8 cellular contexts compared by ENCODE assay signal in genomic region chr4:89837385-89837995, GRCh38. TPM values are rescaled to one million over a fixed set of nuclear protein-coding genes. Genes with fewer than 3 reads are reported as not detected.
DNase-seq lines count a peak whose midpoint lies in the region; ATAC-seq, FAIRE-seq and TF ChIP-seq lines count a peak whose summit lies in the region.

No MANE protein-coding gene starts in this region.

- no peaks in the 10 kb centered on the region for H3K9me3 ChIP-seq in HEK293 (ENCODE audit: control insufficient read depth, insufficient read depth, low read depth, low read length)
- H3K9me3 ChIP-seq in SK-N-MC (ENCODE audit: low read depth, low read length) = no peaks in the 10 kb centered on the region
- no peaks in the 10 kb centered on the region for H3K9me3 ChIP-seq in kidney (ENCODE audit: control insufficient read depth in 1 of 2, low read length in 2 of 2)
- H3K9me3 ChIP-seq in spleen = no peaks in the 10 kb centered on the region

- H3K4me3 ChIP-seq in HEK293 (ENCODE audit: low read depth, low read length) (peak overlapping the region; percentile 62), SK-N-MC (peak overlapping the region; percentile 91), kidney (ENCODE audit: low read length in 2 of 2) (peak overlapping the region; percentile 43 to 63), spleen (peak overlapping the region; percentile 40 to 73 (median 54))

- FAIRE-seq in kidney (lab: Jason Lieb, UNC) = no peak

- DNase-seq in DMS 273 (lab: John Stamatoyannopoulos, UW; ENCODE audit: unreplicated experiment) = peak; percentile 83
- no peak for DNase-seq in SK-N-MC (ENCODE audit: low read depth, low spot score)
- peak; percentile 74 for DNase-seq in kidney
- peak; percentile 76 for DNase-seq in spleen
- no peak for DNase-seq in A172 (ENCODE audit: low spot score)

- peaks cover 0 to 18% of the 10 kb centered on the region in 2 experiments; a peak in 1 of 3 replicates for H3K36me3 ChIP-seq in HEK293 (ENCODE audit: control insufficient read depth in 2 of 2, insufficient read depth in 1 of 2, low read length in 2 of 2)
- H3K36me3 ChIP-seq in SK-N-MC (ENCODE audit: insufficient read depth, low read length) = peaks cover 7% of the 10 kb centered on the region; the same call in 1 of the 2 replicates
- H3K36me3 ChIP-seq in kidney (ENCODE audit: control insufficient read depth in 1 of 2, insufficient read depth in 2 of 2, low read length in 2 of 2) = no peaks in the 10 kb centered on the region
- no peaks in the 10 kb centered on the region for H3K36me3 ChIP-seq in spleen

- H3K4me1 ChIP-seq in HEK293 (ENCODE audit: control insufficient read depth, insufficient read depth, low read length) (no peaks in the 10 kb centered on the region; the same call in 1 of the 2 replicates), kidney (ENCODE audit: control insufficient read depth in 1 of 2, insufficient read depth in 1 of 2, low read depth in 1 of 2, low read length in 2 of 2) (no peaks in the 10 kb centered on the region), spleen (peaks cover 11 to 32% (median 18%) of the 10 kb centered on the region in 6 donors)

- TF ChIP-seq CTCF in HEK293 (tag by site-specific recombination; IDR thresholded peaks at IDR 0.05) (peak; percentile 55), kidney (IDR thresholded peaks at IDR 0.05; ENCODE audit: borderline replicate concordance, extremely low read depth, insufficient read depth) (no peak), spleen (IDR thresholded peaks at IDR 0.05 in 8 of 11, conservative IDR thresholded peaks at IDR 0.05 in 3 of 11) (no peak)

- CTCF ChIA-PET in HEK293 (lab: Yijun Ruan, JAX) = no interaction called here

- TF ChIP-seq POLR2A in spleen (IDR thresholded peaks at IDR 0.05) = no peak

- H3K27me3 ChIP-seq in spleen (replicated peaks in 1 of 7) = peaks cover 0 to 57% (median 32%) of the 10 kb centered on the region in 7 donors

- WGBS in spleen, 5 donors = 1 to 2% (median 1%) methylated on average over 29 to 30 of the region's 30 CpGs

- no peak for ATAC-seq in GM21717 (IDR thresholded peaks at IDR 0.05; ENCODE audit: unreplicated experiment)

- H3K9ac ChIP-seq in SK-N-MC (ENCODE audit: insufficient read length) = no peak overlapping the region
- no peak overlapping the region for H3K9ac ChIP-seq in kidney (ENCODE audit: low read length in 2 of 2)

- intact Hi-C loops in kidney (cut with DNase I) = no loop called here
- intact Hi-C loops in spleen (cut with DNase I; ENCODE audit: low total_unique reads) = no loop called here

- peak overlapping the region; percentile 78 for H3K27ac ChIP-seq in HEK293 (ENCODE audit: extremely low read depth, low read depth, low read length)
- H3K27ac ChIP-seq in SK-N-MC = no peak overlapping the region
- peak overlapping the region; percentile 24 for H3K27ac ChIP-seq in cingulate gyrus (ENCODE audit: low read depth, low read length)
- H3K27ac ChIP-seq in kidney (ENCODE audit: low read depth in 2 of 2, low read length in 2 of 2) = no peak overlapping the region
- peak overlapping the region in 4 of 8 donors; percentile 17 to 54 (median 38) for H3K27ac ChIP-seq in spleen

- POLR2A ChIA-PET in HEK293 (lab: Yijun Ruan, JAX) = interaction anchor here (0.6 kb wide), 2 partner anchors 199 to 781 kb away, joined by 3 to 4 read pairs; no protein-coding TSS in a partner anchor

TF ChIP-seq in HEK293, 187 proteins besides CTCF, POLR2A, EP300 and RAD21:
- TF ChIP-seq SP2 (tag by site-specific recombination; IDR thresholded peaks at IDR 0.05) = peak; percentile 44
- 0 out of 2 replicates have a peak, but pooled peaks have one; percentile 22 for TF ChIP-seq PRDM1 (tag by site-specific recombination; IDR thresholded peaks at IDR 0.05)
- peak; percentile 71 for TF ChIP-seq IKZF3 (tag by site-specific recombination; IDR thresholded peaks at IDR 0.05)
- TF ChIP-seq SP3 (tag by site-specific recombination; IDR thresholded peaks at IDR 0.05) = peak; percentile 59
- TF ChIP-seq ZNF335 (tag by site-specific recombination; conservative IDR thresholded peaks at IDR 0.05) = peak; percentile 86
- no peak for TF ChIP-seq ZNF133 (tag by site-specific recombination; IDR thresholded peaks at IDR 0.05)
- TF ChIP-seq ZNF174 (tag by site-specific recombination; IDR thresholded peaks at IDR 0.05) = no peak
- TF ChIP-seq SCRT1 (tag by site-specific recombination; IDR thresholded peaks at IDR 0.05; ENCODE audit: borderline replicate concordance) = 0 out of 2 replicates have a peak, but pooled peaks have one; percentile 30
- no peak for TF ChIP-seq ZNF449 (tag by site-specific recombination; IDR thresholded peaks at IDR 0.05)
- TF ChIP-seq SCRT2 (tag by site-specific recombination; IDR thresholded peaks at IDR 0.05) = peak; percentile 51
- TF ChIP-seq GLIS1 (tag by site-specific recombination; IDR thresholded peaks at IDR 0.05) = peak; percentile 88
- peak; percentile 79 for TF ChIP-seq ZBTB48 (tag by site-specific recombination; IDR thresholded peaks at IDR 0.05)
- peak; percentile 74 for TF ChIP-seq GLIS2 (tag by site-specific recombination; IDR thresholded peaks at IDR 0.05)
- no peak for TF ChIP-seq INSM2 (tag by site-specific recombination; IDR thresholded peaks at IDR 0.05)
- TF ChIP-seq MEIS1 (CRISPR knock-in tag; IDR thresholded peaks at IDR 0.05; ENCODE audit: borderline replicate concordance) = no peak
- peak; percentile 52; the same call in 1 of the 2 replicates for TF ChIP-seq ZBTB17 (tag by site-specific recombination; IDR thresholded peaks at IDR 0.05)
TF ChIP-seq in HEK293: peak in this region for 11.

RNA-seq across cellular contexts. Expression of gene SNCA, which starts 0.5 kb away (rescaled TPM):
- total RNA-seq in kidney (8.4 TPM), spleen (10 to 100 TPM in 5 of 7 donors, 1 to 10 TPM in 2; 6.5 to 86.5 (median 14.3) TPM)
- polyA plus RNA-seq in kidney (ENCODE audit: insufficient read depth, low read depth, low replicate concordance) (17.1 TPM), spleen (1 to 10 TPM; 1.7 to 4.4 (median 2.6) TPM)
- total RNA-seq in A172 (2014; rRNA removed; shearing (Covaris generic)) = not detected in 2 replicates

RNA-seq across cellular contexts. Expression of gene MMRN1, which starts 57.2 kb away (rescaled TPM):
- 28.9 TPM for total RNA-seq in kidney
- 0.62 TPM for polyA plus RNA-seq in kidney (ENCODE audit: insufficient read depth, low read depth, low replicate concordance)
- total RNA-seq in spleen = 1 to 10 TPM; 2.4 to 6.5 (median 3.7) TPM
- 1 to 10 TPM in 2 of 3 donors, under 1 TPM in 1; 0.15 to 3.3 (median 1.5) TPM for polyA plus RNA-seq in spleen
- total RNA-seq in A172 (2014; rRNA removed; shearing (Covaris generic)) = not detected in 2 replicates

Comparison
In these comparisons a context has a peak if more than half of its experiments do, and no peak if none do; other contexts are left out.
1. DNase-seq: peak in DMS 273 (single experiment), kidney (single experiment) and spleen (single experiment); none in SK-N-MC (single experiment) and A172 (single experiment).
2. H3K27ac ChIP-seq: peak in HEK293 (single experiment) and cingulate gyrus (single experiment); none in SK-N-MC (single experiment) and kidney (0 of 2).
3. Peak in every context shown above with its lines, with median percentiles within 50 percentile points of each other: H3K4me3 ChIP-seq.